In the genomic region with DNA sequence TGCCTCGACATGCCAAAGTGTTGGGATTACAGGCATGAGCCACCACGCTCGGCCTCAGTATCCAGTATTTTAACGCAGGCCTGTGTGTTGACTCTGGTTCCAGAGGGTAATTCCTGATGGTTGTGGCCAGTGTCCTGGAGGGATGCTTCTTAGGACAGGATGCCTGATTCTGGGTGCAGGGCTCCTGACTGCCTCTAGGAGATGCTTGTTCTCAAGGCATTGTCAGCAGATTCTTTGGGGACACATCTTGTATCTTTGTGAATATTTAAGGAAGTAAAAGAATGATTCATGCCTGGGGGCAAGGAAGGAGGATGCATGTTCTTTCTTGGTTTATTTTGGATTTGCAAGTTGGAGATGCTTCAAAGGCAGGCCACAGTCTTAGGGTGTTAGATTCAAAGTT, we compare ENCODE assay signal across 12 cellular contexts. TPM values are rescaled to one million over a fixed set of nuclear protein-coding genes. Genes with fewer than 3 reads are reported as not detected.
DNase-seq lines count a peak whose midpoint lies in the region; ATAC-seq and TF ChIP-seq lines count a peak whose summit lies in the region.
"Had no signal": no experiment of that assay in that cellular context is flagged by ENCODE, and none has a peak within 500 bp of the region (broad histone marks: within the 10 kb centered on the region; RNA-seq: fewer than 3 reads in every experiment).

No MANE protein-coding gene starts in this region.

- no peak for TF ChIP-seq POLR2A in breast epithelium (IDR thresholded peaks at IDR 0.05)

- intact Hi-C loops in MCF 10A (cut with micrococcal nuclease) (no loop called here), breast epithelium (cut with DNase I; ENCODE audit: low total_unique reads) (no loop called here), OCI-LY7 (cut with micrococcal nuclease; ENCODE audit: unreplicated experiment) (no loop called here)

- no peaks in the 10 kb centered on the region for H4K20me1 ChIP-seq in OCI-LY7 (ENCODE audit: insufficient read depth, low read length)

- BruUV-seq in MCF 10A (replicated peaks; lab: Mats Ljungman, UMichigan) (no TSS peak), OCI-LY7 (replicated peaks; lab: Mats Ljungman, UMichigan) (no TSS peak)

- H3K36me3 Mint-ChIP-seq in MCF 10A (ENCODE audit: insufficient read depth, unreplicated experiment), result peaks cover 37% of the 10 kb centered on the region
- peaks cover 28% of the 10 kb centered on the region for H3K36me3 Mint-ChIP-seq in effector memory CD8-positive, alpha-beta T cell (ENCODE audit: insufficient read depth)
- H3K36me3 Mint-ChIP-seq in stimulated activated naive B cell treated with anti-CD40 and anti-IgM and Interleukin-4, amounts not matched to agents 10 μg/mL and 1 μg/mL and 100 μg/mL, for 72 hours, result peaks cover 29 to 37% of the 10 kb centered on the region in 2 donors

- DNase-seq in MCF 10A (ENCODE audit: unreplicated experiment), result no peak
- no peak for DNase-seq in breast epithelium (ENCODE audit: low spot score in 2 of 2)
- DNase-seq in OCI-LY7 (ENCODE audit: low spot score), result peak; percentile 59
- DNase-seq in effector memory CD8-positive, alpha-beta T cell, result no peak
- DNase-seq in stimulated activated naive B cell treated with anti-CD40 and anti-IgM and Interleukin-4, amounts not matched to agents 10 μg/mL and 1 μg/mL and 100 μg/mL, for 72 hours, result no peak
- no peak for DNase-seq in germinal center (ENCODE audit: low spot score)
- DNase-seq in NCI-H2171 treated with DMSO at 0.1 percent for 48 hours (lab: John Stamatoyannopoulos, UW), result no peak
- DNase-seq: cerebellar nuclear complex, DMS153 had no signal

- H3K36me3 ChIP-seq in breast epithelium (no peaks in the 10 kb centered on the region), OCI-LY7 (ENCODE audit: insufficient read depth, low read length) (peaks cover 31% of the 10 kb centered on the region)

- H3K4me3 ChIP-seq in breast epithelium (no peak overlapping the region), OCI-LY7 (ENCODE audit: low read depth, low read length, poor library complexity, severe bottlenecking) (no peak overlapping the region)
- H3K4me3 ChIP-seq: lung had no signal

- H3K4me2 ChIP-seq in OCI-LY7 (ENCODE audit: low read length), result peak overlapping the region; percentile 46
- H3K4me2 ChIP-seq: KMS-11 had no signal

- H3K9me2 ChIP-seq in OCI-LY7 (ENCODE audit: insufficient read depth, low read length), result no peaks in the 10 kb centered on the region

- no peaks in the 10 kb centered on the region for H3K9me3 ChIP-seq in breast epithelium
- peaks cover 13% of the 10 kb centered on the region; the same call in 1 of the 2 replicates for H3K9me3 ChIP-seq in OCI-LY7 (ENCODE audit: low read length)

- H3K27me3 Mint-ChIP-seq in MCF 10A (ENCODE audit: insufficient read depth, unreplicated experiment), result no peaks in the 10 kb centered on the region
- H3K27me3 Mint-ChIP-seq in effector memory CD8-positive, alpha-beta T cell, result no peaks in the 10 kb centered on the region
- no peaks in the 10 kb centered on the region for H3K27me3 Mint-ChIP-seq in stimulated activated naive B cell treated with anti-CD40 and anti-IgM and Interleukin-4, amounts not matched to agents 10 μg/mL and 1 μg/mL and 100 μg/mL, for 72 hours

- H3K27me3 ChIP-seq in breast epithelium, result no peaks in the 10 kb centered on the region

- peak overlapping the region; percentile 23 for H3K27ac Mint-ChIP-seq in MCF 10A (ENCODE audit: low read depth, unreplicated experiment)
- H3K27ac Mint-ChIP-seq in effector memory CD8-positive, alpha-beta T cell, result peak overlapping the region; percentile 92 to 96
- H3K27ac Mint-ChIP-seq in stimulated activated naive B cell treated with anti-CD40 and anti-IgM and Interleukin-4, amounts not matched to agents 10 μg/mL and 1 μg/mL and 100 μg/mL, for 72 hours, result peak overlapping the region; percentile 7

- H2AFZ ChIP-seq in OCI-LY7 (ENCODE audit: low read length), result no peak overlapping the region

- peaks cover 10% of the 10 kb centered on the region for H3K4me1 Mint-ChIP-seq in MCF 10A (ENCODE audit: insufficient read depth, unreplicated experiment)
- H3K4me1 Mint-ChIP-seq in effector memory CD8-positive, alpha-beta T cell (ENCODE audit: low read depth in 2 of 2), result peaks cover 5 to 13% of the 10 kb centered on the region in 2 donors
- H3K4me1 Mint-ChIP-seq in stimulated activated naive B cell treated with anti-CD40 and anti-IgM and Interleukin-4, amounts not matched to agents 10 μg/mL and 1 μg/mL and 100 μg/mL, for 72 hours, result peaks cover 20 to 37% of the 10 kb centered on the region in 2 donors

- H3K4me1 ChIP-seq in breast epithelium (no peaks in the 10 kb centered on the region), OCI-LY7 (ENCODE audit: insufficient read depth, low read length, poor library complexity, severe bottlenecking) (peaks cover 90% of the 10 kb centered on the region)

- ATAC-seq in effector memory CD8-positive, alpha-beta T cell (replicated peaks), result no peak
- ATAC-seq in stimulated activated naive B cell treated with anti-CD40 and anti-IgM and Interleukin-4, amounts not matched to agents 10 μg/mL and 1 μg/mL and 100 μg/mL, for 72 hours (replicated peaks), result no peak
- no peak for ATAC-seq in HG03354 (IDR thresholded peaks at IDR 0.05; ENCODE audit: poor library complexity, severe bottlenecking, unreplicated experiment)

- POLR2A ChIA-PET in MCF 10A (lab: Yijun Ruan, JAX), result no interaction called here
- POLR2A ChIA-PET in OCI-LY7 (lab: Charles Lee), result interaction anchor here (0.6 to 1.9 kb wide), 3 partner anchors 11 to 45 kb away, joined by 3 to 5 read pairs (median 4); a partner anchor contains a TSS

- TF ChIP-seq CTCF in MCF 10A (IDR thresholded peaks at IDR 0.05; ENCODE audit: unreplicated experiment) (no peak), breast epithelium (IDR thresholded peaks at IDR 0.05) (no peak), OCI-LY7 (conservative IDR thresholded peaks at IDR 0.05; ENCODE audit: low read length) (peak; percentile 62)

- H3K4me3 Mint-ChIP-seq in MCF 10A (ENCODE audit: unreplicated experiment), result no peak overlapping the region
- H3K4me3 Mint-ChIP-seq in effector memory CD8-positive, alpha-beta T cell, result no peak overlapping the region
- H3K4me3 Mint-ChIP-seq in stimulated activated naive B cell treated with anti-CD40 and anti-IgM and Interleukin-4, amounts not matched to agents 10 μg/mL and 1 μg/mL and 100 μg/mL, for 72 hours, result no peak overlapping the region

- peaks cover 25% of the 10 kb centered on the region; the same call in 1 of the 2 replicates for H3K79me2 ChIP-seq in OCI-LY7 (ENCODE audit: insufficient read depth, low read depth, low read length)

- CTCF ChIA-PET in MCF 10A (lab: Yijun Ruan, JAX), result interaction anchor here (2.9 kb wide), 1 partner anchor 11 kb away, joined by 13 read pairs; a partner anchor contains a TSS
- CTCF ChIA-PET in OCI-LY7 (lab: Charles Lee; ENCODE audit: unreplicated experiment), result no interaction called here

- H3K9me3 Mint-ChIP-seq in MCF 10A (ENCODE audit: unreplicated experiment), result no peaks in the 10 kb centered on the region
- no peaks in the 10 kb centered on the region for H3K9me3 Mint-ChIP-seq in effector memory CD8-positive, alpha-beta T cell
- no peaks in the 10 kb centered on the region for H3K9me3 Mint-ChIP-seq in stimulated activated naive B cell treated with anti-CD40 and anti-IgM and Interleukin-4, amounts not matched to agents 10 μg/mL and 1 μg/mL and 100 μg/mL, for 72 hours

- H3K27ac ChIP-seq in breast epithelium, result no peak overlapping the region
- H3K27ac ChIP-seq in OCI-LY7 (ENCODE audit: low read depth, low read length, poor library complexity, severe bottlenecking), result peak overlapping the region; percentile 99
- H3K27ac ChIP-seq: KMS-11 had no signal

RNA-seq across cellular contexts. Expression of a gene that starts 2.2 kb away (rescaled TPM):
- total RNA-seq in MCF 10A (2022) (41.8 and 45.6 TPM in 2 replicates), breast epithelium (10 to 100 TPM; 43.2 to 60.6 (median 43.3) TPM), OCI-LY7 (2022) (92.7 and 110 TPM in 2 replicates)
- total RNA-seq in OCI-LY7 (2014; rRNA removed; shearing (Covaris generic)), result 60.7 and 76.4 TPM in 2 replicates

RNA-seq across cellular contexts. Expression of a gene that starts 10.4 kb away (rescaled TPM):
- 25.4 and 26.5 TPM in 2 replicates for total RNA-seq in MCF 10A (2022)
- 10 to 100 TPM; 22.9 to 36.4 (median 28.2) TPM for total RNA-seq in breast epithelium
- 27.2 and 33.0 TPM in 2 replicates for total RNA-seq in OCI-LY7 (2014; rRNA removed; shearing (Covaris generic))
- 38.8 and 40.9 TPM in 2 replicates for total RNA-seq in OCI-LY7 (2022)

RNA-seq across cellular contexts. Expression of a gene that starts 28.2 kb away (rescaled TPM):
- total RNA-seq in MCF 10A (2022), result not detected in 2 replicates
- under 1 TPM in 2 of 3 donors, not detected in 1; 0.33 to 0.88 TPM for total RNA-seq in breast epithelium
- 0.16 and 0.23 TPM in 2 replicates for total RNA-seq in OCI-LY7 (2014; rRNA removed; shearing (Covaris generic))
- total RNA-seq in OCI-LY7 (2022), result 0.32 and 0.41 TPM in 2 replicates

RNA-seq across cellular contexts. Expression of a gene that starts 36.0 kb away (rescaled TPM):
- total RNA-seq in MCF 10A (2022) (not detected in 2 replicates), breast epithelium (10 to 100 TPM in 2 of 3 donors, 1 to 10 TPM in 1; 5.8 to 11.7 (median 11.5) TPM), OCI-LY7 (2022) (0.48 and 0.55 TPM in 2 replicates)
- total RNA-seq in OCI-LY7 (2014; rRNA removed; shearing (Covaris generic)), result 0.60 and 0.77 TPM in 2 replicates

RNA-seq across cellular contexts. Expression of a gene that starts 57.7 kb away (rescaled TPM):
- total RNA-seq in MCF 10A (2022) (26.1 and 27.1 TPM in 2 replicates), breast epithelium (10 to 100 TPM; 10.2 to 21.4 (median 21.3) TPM), OCI-LY7 (2022) (34.2 and 37.5 TPM in 2 replicates)
- total RNA-seq in OCI-LY7 (2014; rRNA removed; shearing (Covaris generic)), result 17.1 and 18.1 TPM in 2 replicates

Comparison
In these comparisons a context has a peak if more than half of its experiments do, and no peak if none do; other contexts are left out.
1. H3K27ac Mint-ChIP-seq: peak in every context shown above with its lines; median percentile 94 in effector memory CD8-positive, alpha-beta T cell; 23 in MCF 10A; 7 in stimulated activated naive B cell treated with anti-CD40 and anti-IgM and Interleukin-4, amounts not matched to agents 10 μg/mL and 1 μg/mL and 100 μg/mL, for 72 hours.